In the genomic region with DNA sequence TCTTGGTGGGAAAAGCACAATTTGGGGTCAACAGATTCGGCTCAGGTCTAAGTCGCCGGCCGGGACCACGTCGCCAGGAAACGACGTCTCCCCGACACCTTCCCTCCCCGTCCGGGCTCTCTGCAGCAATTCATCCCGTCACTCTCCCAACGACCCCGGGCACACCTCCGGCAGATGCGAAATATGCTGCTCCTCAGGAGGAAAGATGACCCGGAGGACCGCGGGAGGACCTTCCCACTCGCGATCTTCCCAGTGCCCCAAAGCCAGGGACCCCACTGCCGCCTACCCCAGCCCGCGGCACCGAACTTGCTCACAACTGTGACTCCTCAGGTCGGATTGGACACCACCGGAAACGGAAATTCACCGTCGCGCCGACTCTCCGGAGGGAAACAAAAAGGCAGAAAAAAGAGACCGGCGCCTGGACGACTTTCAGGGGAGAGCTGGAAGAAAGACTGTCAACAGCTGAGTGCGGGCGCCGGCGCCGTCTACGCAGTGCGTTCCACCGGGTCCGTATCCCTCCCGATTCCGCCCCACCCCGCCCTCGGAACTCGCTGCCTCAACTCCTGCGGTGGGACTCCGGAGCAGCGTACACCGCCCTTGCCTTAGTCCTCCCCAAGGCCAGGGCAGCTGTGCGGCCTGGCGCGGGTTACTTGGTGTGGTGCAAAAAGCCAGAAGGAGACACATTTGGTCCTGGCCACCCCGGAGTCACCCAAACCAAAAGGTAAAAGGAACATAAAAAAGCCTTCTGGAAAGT, we compare ENCODE assay signal across 8 cellular contexts. TPM values are rescaled to one million over a fixed set of nuclear protein-coding genes. Genes with fewer than 3 reads are reported as not detected.
A peak's percentile ranks its signal among the peaks of the same experiment; 100 is the strongest.
DNase-seq lines count a peak whose midpoint lies in the region; ATAC-seq and TF ChIP-seq lines count a peak whose summit lies in the region.

No MANE protein-coding gene starts in this region.

- H3K36me3 ChIP-seq in adrenal gland (replicated peaks in 1 of 2) = peaks cover 0 to 58% of the 10 kb centered on the region in 2 donors
- peaks cover 0 to 63% (median 18%) of the 10 kb centered on the region in 9 donors for H3K36me3 ChIP-seq in heart right ventricle

- peak overlapping the region; percentile 100 for H3K4me3 Mint-ChIP-seq in type B pancreatic cell

- peak; percentile 92 for DNase-seq in GM12865 (ENCODE audit: low read depth)
- DNase-seq in NCI-H1436 (lab: John Stamatoyannopoulos, UW) = peak; percentile 74
- DNase-seq in T follicular helper cell (ENCODE audit: low read depth) = peak; percentile 82
- DNase-seq in adrenal gland = peak; percentile 87 to 94 (median 89)
- peak; percentile 86 to 88 for DNase-seq in heart right ventricle
- DNase-seq in posterior cingulate gyrus = peak; percentile 86 to 99 (median 94)
- peak; percentile 92 for DNase-seq in type B pancreatic cell (ENCODE audit: extremely low spot score, unreplicated experiment)

- no peaks in the 10 kb centered on the region for H3K27me3 ChIP-seq in adrenal gland
- H3K27me3 ChIP-seq in heart right ventricle = no peaks in the 10 kb centered on the region

- TF ChIP-seq CTCF in GM12865 (IDR thresholded peaks at IDR 0.05; ENCODE audit: insufficient read depth, low read depth, low read length, missing control alignments) (no peak), adrenal gland (IDR thresholded peaks at IDR 0.05) (no peak), heart right ventricle (IDR thresholded peaks at IDR 0.05) (no peak), type B pancreatic cell (conservative IDR thresholded peaks at IDR 0.05) (no peak)

- TF ChIP-seq POLR2A in adrenal gland (IDR thresholded peaks at IDR 0.05) = peak in 1 of 2 donors; percentile 70

- H3K36me3 Mint-ChIP-seq in type B pancreatic cell = peaks cover 4% of the 10 kb centered on the region

- H3K9me3 ChIP-seq in adrenal gland (replicated peaks in 1 of 3) (no peaks in the 10 kb centered on the region), heart right ventricle (no peaks in the 10 kb centered on the region)

- H3K4me3 ChIP-seq in GM12865 (ENCODE audit: low read depth, low read length) (peak overlapping the region; percentile 95), adrenal gland (peak overlapping the region; percentile 65 to 91 (median 77)), heart right ventricle (peak overlapping the region; percentile 62 to 97 (median 82))

- H3K9me3 Mint-ChIP-seq in type B pancreatic cell = no peaks in the 10 kb centered on the region

- 0% methylated on average over 13 to 58 of the region's 58 CpGs for WGBS in adrenal gland, 4 donors
- 1% methylated on average over 58 of the region's 58 CpGs for WGBS in heart right ventricle, 2 donors

- peak overlapping the region; percentile 83 to 98 (median 89) for H3K27ac ChIP-seq in adrenal gland
- peak overlapping the region; percentile 63 to 96 (median 92) for H3K27ac ChIP-seq in heart right ventricle

- intact Hi-C loops in adrenal gland (cut with DNase I) (no loop called here), heart right ventricle (cut with DNase I) (loop anchor here in 3 of 10 donors (5.0 kb wide), 2 partner anchors 78 to 83 kb away; no protein-coding TSS in a partner anchor), posterior cingulate gyrus (cut with DNase I) (no loop called here)

- peaks cover 11% of the 10 kb centered on the region for H3K4me1 Mint-ChIP-seq in type B pancreatic cell (ENCODE audit: unreplicated experiment)

- H3K27me3 Mint-ChIP-seq in type B pancreatic cell = no peaks in the 10 kb centered on the region

- H3K4me1 ChIP-seq in adrenal gland (replicated peaks in 1 of 2) = peaks cover 4 to 22% of the 10 kb centered on the region in 2 donors
- H3K4me1 ChIP-seq in heart right ventricle = peaks cover 7 to 58% (median 28%) of the 10 kb centered on the region in 9 donors

- H3K27ac Mint-ChIP-seq in type B pancreatic cell = peak overlapping the region; percentile 98

- ATAC-seq in HG02678 (IDR thresholded peaks at IDR 0.05; ENCODE audit: unreplicated experiment) (peak; percentile 85), heart right ventricle (peak; percentile 89 to 97 (median 94))

RNA-seq across cellular contexts. Expression of a gene that starts 13.8 kb away (rescaled TPM):
- 100 to 1,000 TPM in 2 of 8 donors, 10 to 100 TPM in 6; 61.3 to 133 (median 81.2) TPM for total RNA-seq in adrenal gland
- polyA plus RNA-seq in adrenal gland = 100 to 1,000 TPM in 1 of 3 donors, 10 to 100 TPM in 2; 38.4 to 109 (median 52.7) TPM
- total RNA-seq in heart right ventricle = 10 to 100 TPM; 44.5 to 59.7 (median 51.5) TPM
- polyA plus RNA-seq in heart right ventricle = 10 to 100 TPM; 33.4 to 34.6 TPM
- 75.5 and 90.3 TPM in 2 replicates for total RNA-seq in type B pancreatic cell (ENCODE audit: low replicate concordance)

RNA-seq across cellular contexts. Expression of a gene that starts 32.4 kb away (rescaled TPM):
- 10 to 100 TPM in 2 of 8 donors, 1 to 10 TPM in 6; 4.6 to 16.1 (median 7.0) TPM for total RNA-seq in adrenal gland
- polyA plus RNA-seq in adrenal gland = 10 to 100 TPM in 2 of 3 donors, 1 to 10 TPM in 1; 5.8 to 19.0 (median 13.3) TPM
- total RNA-seq in heart right ventricle = 1 to 10 TPM; 2.4 to 4.2 (median 3.4) TPM
- 10 to 100 TPM in 1 of 2 donors, 1 to 10 TPM in 1; 1.8 to 15.1 TPM for polyA plus RNA-seq in heart right ventricle
- 4.7 and 10.3 TPM in 2 replicates for total RNA-seq in type B pancreatic cell (ENCODE audit: low replicate concordance)

RNA-seq across cellular contexts. Expression of a gene that starts 51.5 kb away (rescaled TPM):
- 10 to 100 TPM; 31.7 to 53.1 (median 38.3) TPM for total RNA-seq in adrenal gland
- polyA plus RNA-seq in adrenal gland = 10 to 100 TPM; 57.4 to 83.1 (median 63.2) TPM
- 10 to 100 TPM; 18.6 to 31.4 (median 21.5) TPM for total RNA-seq in heart right ventricle
- 10 to 100 TPM; 48.2 to 82.1 TPM for polyA plus RNA-seq in heart right ventricle
- 32.6 and 37.1 TPM in 2 replicates for total RNA-seq in type B pancreatic cell (ENCODE audit: low replicate concordance)

RNA-seq across cellular contexts. Expression of a gene that starts 55.1 kb away (rescaled TPM):
- total RNA-seq in adrenal gland (100 to 1,000 TPM in 5 of 8 donors, 10 to 100 TPM in 3; 73.5 to 197 (median 114) TPM), heart right ventricle (10 to 100 TPM; 35.2 to 72.5 (median 43.5) TPM), type B pancreatic cell (ENCODE audit: low replicate concordance) (131 and 139 TPM in 2 replicates)
- polyA plus RNA-seq in adrenal gland (100 to 1,000 TPM in 2 of 3 donors, 10 to 100 TPM in 1; 74.4 to 714 (median 520) TPM), heart right ventricle (100 to 1,000 TPM in 1 of 2 donors, 10 to 100 TPM in 1; 64.1 to 139 TPM)

Comparison
In these comparisons a context has a peak if more than half of its experiments do, and no peak if none do; other contexts are left out.
1. Peak in every context shown above with its lines: DNase-seq, ATAC-seq, H3K4me3 ChIP-seq and H3K27ac ChIP-seq.